Comparison of ENCODE assay signal across 8 cellular contexts in genomic region chr6:111873178-111874029, GRCh38. TPM values are rescaled to one million over a fixed set of nuclear protein-coding genes. Genes with fewer than 3 reads are reported as not detected.
DNase-seq lines count a peak whose midpoint lies in the region; ATAC-seq and TF ChIP-seq lines count a peak whose summit lies in the region.

Gene FYN, minus strand, starts transcription at chr6:111873452. Its CDS starts 153,401 bp downstream, at chr6:111720051.

- H3K4me1 ChIP-seq in OCI-LY7 (ENCODE audit: insufficient read depth, low read length, poor library complexity, severe bottlenecking) (peaks cover 31% of the 10 kb centered on the region), mononuclear cell (ENCODE audit: insufficient read depth, low read length) (peaks cover 42% of the 10 kb centered on the region)

- BruUV-seq in Calu3 (replicated peaks; lab: Mats Ljungman, UMichigan) (no TSS peak), OCI-LY7 (replicated peaks; lab: Mats Ljungman, UMichigan) (no TSS peak)

- peak; percentile 99 for DNase-seq in Calu3
- DNase-seq in HuH-7.5 (ENCODE audit: low spot score) = peak; percentile 99
- peak; percentile 97 for DNase-seq in OCI-LY7 (ENCODE audit: low spot score)
- peak; percentile 98 for DNase-seq in activated T-cell treated with anti-CD3 and anti-CD28 coated beads for 1 hour (ENCODE audit: low read depth)
- DNase-seq in epidermal melanocyte (ENCODE audit: insufficient read length, low spot score) = peak; percentile 93
- DNase-seq in stimulated activated CD8-positive, alpha-beta memory T cell treated with anti-CD3 and anti-CD28 coated beads, Interleukin-4, amount 100 ng/mL, for 1 hour (ENCODE audit: low read depth in 2 of 2, low spot score in 1 of 2) = peak; percentile 94 to 98

- intact Hi-C loops in Calu3 (cut with micrococcal nuclease; ENCODE audit: unreplicated experiment) (loop anchor here (5.0 kb wide), 1 partner anchor 106 kb away; no protein-coding TSS in a partner anchor), OCI-LY7 (cut with micrococcal nuclease; ENCODE audit: unreplicated experiment) (loop anchor here (1.0 to 5.0 kb wide), 5 partner anchors 123 to 391 kb away; partner anchors contain the start of gene REV3L)

- no peaks in the 10 kb centered on the region for H3K36me3 ChIP-seq in OCI-LY7 (ENCODE audit: insufficient read depth, low read length)

- H3K9me2 ChIP-seq in OCI-LY7 (ENCODE audit: insufficient read depth, low read length) = no peaks in the 10 kb centered on the region

- H3K79me2 ChIP-seq in OCI-LY7 (ENCODE audit: insufficient read depth, low read depth, low read length) = peaks cover 38% of the 10 kb centered on the region; the same call in 1 of the 2 replicates

- H3K9me3 ChIP-seq in OCI-LY7 (ENCODE audit: low read length) = no peaks in the 10 kb centered on the region
- no peaks in the 10 kb centered on the region for H3K9me3 ChIP-seq in mononuclear cell (ENCODE audit: low read depth, low read length)

- TF ChIP-seq CTCF in Calu3 (IDR thresholded peaks at IDR 0.05; ENCODE audit: unreplicated experiment) (no peak), OCI-LY7 (conservative IDR thresholded peaks at IDR 0.05; ENCODE audit: low read length) (peak; percentile 17; the same call in 1 of the 2 replicates)

- H3K36me3 Mint-ChIP-seq in Calu3 (ENCODE audit: insufficient read depth, unreplicated experiment) = peaks cover 33% of the 10 kb centered on the region

- peak within 1 kb of the TSS; percentile 79 for H3K4me3 ChIP-seq in OCI-LY7 (ENCODE audit: low read depth, low read length, poor library complexity, severe bottlenecking)
- peak within 1 kb of the TSS; percentile 73 for H3K4me3 ChIP-seq in mononuclear cell (ENCODE audit: low read length)

- peak within 1 kb of the TSS; percentile 86 for H3K4me2 ChIP-seq in OCI-LY7 (ENCODE audit: low read length)

- peak within 1 kb of the TSS; percentile 84 for H3K4me3 Mint-ChIP-seq in Calu3 (ENCODE audit: low read depth, unreplicated experiment)

- H3K27ac Mint-ChIP-seq in Calu3 (ENCODE audit: unreplicated experiment) = peak within 1 kb of the TSS; percentile 72

- ATAC-seq in GM21526 (IDR thresholded peaks at IDR 0.05; ENCODE audit: low FRiP score, unreplicated experiment) = peak; percentile 99

- H2AFZ ChIP-seq in OCI-LY7 (ENCODE audit: low read length) = peak within 1 kb of the TSS; percentile 86

- H3K27me3 ChIP-seq in mononuclear cell (ENCODE audit: insufficient read depth, low read length) = no peaks in the 10 kb centered on the region

- peaks cover 10% of the 10 kb centered on the region for H3K4me1 Mint-ChIP-seq in Calu3 (ENCODE audit: low read depth, unreplicated experiment)

- H3K27me3 Mint-ChIP-seq in Calu3 (ENCODE audit: unreplicated experiment) = no peaks in the 10 kb centered on the region

- POLR2A ChIA-PET in OCI-LY7 (lab: Charles Lee) = interaction anchor here (0.9 to 1.0 kb wide), 2 partner anchors 22 to 57 kb away, joined by 3 read pairs; no protein-coding TSS in a partner anchor

- H3K9me3 Mint-ChIP-seq in Calu3 (ENCODE audit: low read depth, unreplicated experiment) = no peaks in the 10 kb centered on the region

- peak within 1 kb of the TSS; percentile 64 for H3K27ac ChIP-seq in OCI-LY7 (ENCODE audit: low read depth, low read length, poor library complexity, severe bottlenecking)

- peaks cover 7% of the 10 kb centered on the region; the same call in 1 of the 2 replicates for H4K20me1 ChIP-seq in OCI-LY7 (ENCODE audit: insufficient read depth, low read length)

- CTCF ChIA-PET in Calu3 (lab: Charles Lee) (interaction anchor here (0.9 kb wide), 2 partner anchors 96 to 112 kb away, joined by 3 read pairs; no protein-coding TSS in a partner anchor), OCI-LY7 (lab: Charles Lee; ENCODE audit: unreplicated experiment) (no interaction called here)

RNA-seq across cellular contexts. Expression of gene FYN, which starts in this region (rescaled TPM):
- total RNA-seq in Calu3 (2022) = 61.0 and 64.6 TPM in 2 replicates
- 57.3 and 65.3 TPM in 2 replicates for total RNA-seq in OCI-LY7 (2014; rRNA removed; shearing (Covaris generic))
- 92.9 and 109 TPM in 2 replicates for total RNA-seq in OCI-LY7 (2022)
- 207 TPM for total RNA-seq in mononuclear cell

Comparison
In these comparisons a context has a peak if more than half of its experiments do, and no peak if none do; other contexts are left out.
1. Peak in every context shown above with its lines: DNase-seq, ATAC-seq, H3K4me3 ChIP-seq and H3K27ac ChIP-seq.